In genomic region chr2:207397917-207398655, GRCh38 we compare ENCODE assay signal across 17 cellular contexts.
"Had no signal": no experiment of that assay in that cellular context is flagged by ENCODE, and none has a peak within 500 bp of the region (broad histone marks: within the 10 kb centered on the region; RNA-seq: fewer than 3 reads in every experiment).

No MANE protein-coding gene starts in this region.

- H3K9me3 ChIP-seq: adrenal gland, prostate gland, right lobe of liver had no signal

- DNase-seq: activated CD4-positive, alpha-beta T cell treated with anti-CD3 and anti-CD28 coated beads, Interleukin-2, amount 50 U/mL, for 1 hour; activated naive CD4-positive, alpha-beta T cell treated with anti-CD3 and anti-CD28 coated beads, Interleukin-2, amount 10 ng/mL, durations not matched to agents 7 days and 5 days; activated T-cell treated with anti-CD3 and anti-CD28 coated beads for 4 hours; adrenal gland; cerebellar nuclear complex; dermis blood vessel endothelial cell; hypothalamus; left cardiac atrium; naive B cell; right lobe of liver; T-helper 17 cell had no signal

- H3K27ac ChIP-seq: adrenal gland, prostate gland, right lobe of liver, tibial nerve had no signal

- H3K36me3 ChIP-seq: adrenal gland, prostate gland, right lobe of liver, tibial nerve had no signal

- H3K4me1 ChIP-seq: adrenal gland, prostate gland, right lobe of liver, tibial nerve had no signal

- ATAC-seq: activated T-helper 17 cell treated with anti-CD3 and anti-CD28 coated beads, Interleukin-2, amount 50 U/mL, for 72 hours; right lobe of liver; stimulated activated effector memory CD8-positive, alpha-beta T cell treated with anti-CD3 and anti-CD28 coated beads, Interleukin-12 subunit alpha, Interleukin-12 subunit beta, amount 100 ng/mL, for 72 hours; T-helper 17 cell had no signal

- H3K4me3 ChIP-seq: adrenal gland, lung, prostate gland, right lobe of liver, tibial nerve had no signal

- H3K27me3 ChIP-seq: adrenal gland, right lobe of liver, tibial nerve had no signal

- FAIRE-seq: TTC549 had no signal
